ENCODE assay signal across 1 cellular context in genomic region chr18:41754332-41754731, GRCh38.
TF ChIP-seq lines count a peak whose summit lies in the region.

No MANE protein-coding gene starts in this region.

TF ChIP-seq in GM23338, 12 proteins besides CTCF, POLR2A, EP300 and RAD21 (continued from another document):
- TF ChIP-seq REST (IDR thresholded peaks at IDR 0.05; ENCODE audit: unreplicated experiment) (no peak), ETS1 (IDR thresholded peaks at IDR 0.05) (no peak), ZNF114 (CRISPR knock-in tag; IDR thresholded peaks at IDR 0.05) (no peak), POLR2AphosphoS5 (IDR thresholded peaks at IDR 0.05; ENCODE audit: low read depth) (no peak), NANOG (IDR thresholded peaks at IDR 0.05; ENCODE audit: borderline replicate concordance) (no peak)
